ENCODE assay signal across 26 cellular contexts in the genomic region with DNA sequence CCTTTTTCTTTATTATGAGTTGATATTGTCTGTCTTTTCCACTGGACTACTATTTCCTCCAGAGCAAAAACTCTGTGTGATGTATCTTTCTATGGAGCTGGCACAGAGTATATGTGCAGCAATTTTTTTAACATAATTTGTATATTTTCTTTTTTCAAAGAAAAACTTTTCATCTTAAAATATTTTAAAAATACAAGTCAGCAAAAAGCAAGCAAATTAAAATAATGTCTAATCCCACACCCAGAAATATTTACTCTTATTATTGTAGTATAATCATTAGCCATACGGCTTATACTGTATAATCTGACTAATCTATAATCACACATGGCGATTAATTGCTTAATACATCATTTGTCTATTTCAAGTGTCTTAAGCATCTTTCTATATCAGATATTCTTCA. TPM values are rescaled to one million over a fixed set of nuclear protein-coding genes. Genes with fewer than 3 reads are reported as not detected.
DNase-seq lines count a peak whose midpoint lies in the region; ATAC-seq and TF ChIP-seq lines count a peak whose summit lies in the region.
"Had no signal": no experiment of that assay in that cellular context is flagged by ENCODE, and none has a peak within 500 bp of the region (broad histone marks: within the 10 kb centered on the region; RNA-seq: fewer than 3 reads in every experiment).

No MANE protein-coding gene starts in this region.

- POLR2A ChIA-PET in CD8-positive, alpha-beta T cell (lab: Charles Lee), result interaction anchor here (0.9 kb wide), 1 partner anchor 10 kb away, joined by 3 read pairs; no protein-coding TSS in a partner anchor

- H3K36me3 Mint-ChIP-seq in activated naive CD4-positive, alpha-beta T cell treated with anti-CD3 and anti-CD28 coated beads, Interleukin-2, amount 50 U/mL, for 24 hours, result no peaks in the 10 kb centered on the region
- peaks cover 4% of the 10 kb centered on the region for H3K36me3 Mint-ChIP-seq in CD8-positive, alpha-beta T cell
- H3K36me3 Mint-ChIP-seq in activated T-helper 1 cell treated with anti-CD3 and anti-CD28 coated beads, Interleukin-12 subunit alpha, Interleukin-12 subunit beta, Interleukin-2, Interleukin-4 antibody, amounts not matched to agents 30 ng/mL and 10 ng/mL and 1 ng/mL, durations not matched to agents 14 hours and 24 hours and 36 hours (ENCODE audit: low read depth), result peaks cover 5% of the 10 kb centered on the region
- no peaks in the 10 kb centered on the region for H3K36me3 Mint-ChIP-seq in nephron (ENCODE audit: low read depth)

- no peak for DNase-seq in activated naive CD4-positive, alpha-beta T cell (lab: John Stamatoyannopoulos, UW)
- no peak for DNase-seq in CD8-positive, alpha-beta T cell
- DNase-seq in activated T-helper 1 cell treated with anti-CD3 and anti-CD28 coated beads, Interleukin-12 subunit alpha, Interleukin-12 subunit beta, Interleukin-2, Interleukin-4 antibody, amounts not matched to agents 30 ng/mL and 10 ng/mL and 1 ng/mL, durations not matched to agents 14 hours and 24 hours and 36 hours (ENCODE audit: low spot score), result no peak
- no peak for DNase-seq in germinal center (ENCODE audit: low spot score)
- no peak for DNase-seq in NCI-H1417 treated with DMSO at 0.1 percent for 48 hours (lab: John Stamatoyannopoulos, UW)
- DNase-seq: 8988T, AML-193, COR-L47, DMS 273 treated with DMSO at 0.1 percent for 48 hours, DMS79 treated with DMSO at 0.1 percent for 48 hours, GM23248, H9, HFFc6, KBM-7, NCI-H1092 treated with DMSO at 0.1 percent for 48 hours, NCI-H1694, NCI-H2081 treated with DMSO at 0.1 percent for 48 hours, NCI-H510A, PC-9, SHP77 treated with DMSO at 0.1 percent for 48 hours, SK-N-SH had no signal

- H3K4me1 Mint-ChIP-seq in activated naive CD4-positive, alpha-beta T cell treated with anti-CD3 and anti-CD28 coated beads, Interleukin-2, amount 50 U/mL, for 24 hours, result peaks cover 34% of the 10 kb centered on the region
- peaks cover 31% of the 10 kb centered on the region for H3K4me1 Mint-ChIP-seq in CD8-positive, alpha-beta T cell (ENCODE audit: low read depth)
- peaks cover 45% of the 10 kb centered on the region for H3K4me1 Mint-ChIP-seq in activated T-helper 1 cell treated with anti-CD3 and anti-CD28 coated beads, Interleukin-12 subunit alpha, Interleukin-12 subunit beta, Interleukin-2, Interleukin-4 antibody, amounts not matched to agents 30 ng/mL and 10 ng/mL and 1 ng/mL, durations not matched to agents 14 hours and 24 hours and 36 hours (ENCODE audit: low read depth)
- peaks cover 38% of the 10 kb centered on the region for H3K4me1 Mint-ChIP-seq in nephron

- H3K27ac Mint-ChIP-seq in activated naive CD4-positive, alpha-beta T cell treated with anti-CD3 and anti-CD28 coated beads, Interleukin-2, amount 50 U/mL, for 24 hours, result peak overlapping the region; percentile 55
- H3K27ac Mint-ChIP-seq in CD8-positive, alpha-beta T cell, result no peak overlapping the region
- H3K27ac Mint-ChIP-seq in activated T-helper 1 cell treated with anti-CD3 and anti-CD28 coated beads, Interleukin-12 subunit alpha, Interleukin-12 subunit beta, Interleukin-2, Interleukin-4 antibody, amounts not matched to agents 30 ng/mL and 10 ng/mL and 1 ng/mL, durations not matched to agents 14 hours and 24 hours and 36 hours, result no peak overlapping the region
- H3K27ac Mint-ChIP-seq in nephron, result peak overlapping the region in 1 of 3 experiments; percentile 36
- H3K27ac Mint-ChIP-seq: CD14-positive monocyte, H9, HFFc6 had no signal

- CTCF ChIA-PET in CD8-positive, alpha-beta T cell (lab: Charles Lee), result no interaction called here

- TF ChIP-seq CTCF in CD8-positive, alpha-beta T cell (IDR thresholded peaks at IDR 0.05), result no peak
- no peak for TF ChIP-seq CTCF in nephron (IDR thresholded peaks at IDR 0.05; ENCODE audit: unreplicated experiment in 3 of 3)

- H3K9me3 ChIP-seq in CD8-positive, alpha-beta T cell (ENCODE audit: low read length), result no peaks in the 10 kb centered on the region
- H3K9me3 ChIP-seq: SK-N-SH had no signal

- peak overlapping the region; percentile 33 for H3K4me3 Mint-ChIP-seq in activated naive CD4-positive, alpha-beta T cell treated with anti-CD3 and anti-CD28 coated beads, Interleukin-2, amount 50 U/mL, for 24 hours
- peak overlapping the region; percentile 48 for H3K4me3 Mint-ChIP-seq in CD8-positive, alpha-beta T cell
- H3K4me3 Mint-ChIP-seq in activated T-helper 1 cell treated with anti-CD3 and anti-CD28 coated beads, Interleukin-12 subunit alpha, Interleukin-12 subunit beta, Interleukin-2, Interleukin-4 antibody, amounts not matched to agents 30 ng/mL and 10 ng/mL and 1 ng/mL, durations not matched to agents 14 hours and 24 hours and 36 hours, result peak overlapping the region; percentile 2
- peak overlapping the region; percentile 61 to 82 (median 69) for H3K4me3 Mint-ChIP-seq in nephron
- H3K4me3 Mint-ChIP-seq: CD14-positive monocyte, HFFc6 had no signal

- H3K27ac ChIP-seq in CD8-positive, alpha-beta T cell (ENCODE audit: low read depth, low read length), result no peak overlapping the region
- H3K27ac ChIP-seq: GM23248, PC-9, RWPE1 had no signal

- no peaks in the 10 kb centered on the region for H3K4me1 ChIP-seq in CD8-positive, alpha-beta T cell (ENCODE audit: insufficient read depth, low read length)

- H3K4me3 ChIP-seq in CD8-positive, alpha-beta T cell (ENCODE audit: low read depth, low read length), result no peak overlapping the region
- H3K4me3 ChIP-seq: GM23248, PC-9 had no signal

- ATAC-seq in CD8-positive, alpha-beta T cell, result no peak
- ATAC-seq in GM21367 (IDR thresholded peaks at IDR 0.05; ENCODE audit: unreplicated experiment), result no peak

- H3K27me3 Mint-ChIP-seq in activated naive CD4-positive, alpha-beta T cell treated with anti-CD3 and anti-CD28 coated beads, Interleukin-2, amount 50 U/mL, for 24 hours, result peaks cover 6% of the 10 kb centered on the region
- peaks cover 6% of the 10 kb centered on the region for H3K27me3 Mint-ChIP-seq in CD8-positive, alpha-beta T cell (ENCODE audit: low read depth)
- H3K27me3 Mint-ChIP-seq in activated T-helper 1 cell treated with anti-CD3 and anti-CD28 coated beads, Interleukin-12 subunit alpha, Interleukin-12 subunit beta, Interleukin-2, Interleukin-4 antibody, amounts not matched to agents 30 ng/mL and 10 ng/mL and 1 ng/mL, durations not matched to agents 14 hours and 24 hours and 36 hours (ENCODE audit: insufficient read depth), result no peaks in the 10 kb centered on the region
- peaks cover 19% of the 10 kb centered on the region for H3K27me3 Mint-ChIP-seq in nephron (ENCODE audit: low read depth)

- no peaks in the 10 kb centered on the region for H3K27me3 ChIP-seq in CD8-positive, alpha-beta T cell (ENCODE audit: insufficient read depth, low read length)

- intact Hi-C loops in CD8-positive, alpha-beta T cell (cut with DNase I, micrococcal nuclease), result no loop called here
- intact Hi-C loops in activated T-helper 1 cell treated with anti-CD3 and anti-CD28 coated beads, Interleukin-12 subunit alpha, Interleukin-12 subunit beta, Interleukin-2, Interleukin-4 antibody, amounts not matched to agents 30 ng/mL and 10 ng/mL and 1 ng/mL, durations not matched to agents 14 hours and 24 hours and 36 hours (cut with micrococcal nuclease), result loop anchor here (10.0 kb wide), 1 partner anchor 1580 kb away; a partner anchor contains a TSS

- peaks cover 5% of the 10 kb centered on the region for H3K9me3 Mint-ChIP-seq in activated naive CD4-positive, alpha-beta T cell treated with anti-CD3 and anti-CD28 coated beads, Interleukin-2, amount 50 U/mL, for 24 hours
- H3K9me3 Mint-ChIP-seq in CD8-positive, alpha-beta T cell, result peaks cover 5% of the 10 kb centered on the region
- H3K9me3 Mint-ChIP-seq in activated T-helper 1 cell treated with anti-CD3 and anti-CD28 coated beads, Interleukin-12 subunit alpha, Interleukin-12 subunit beta, Interleukin-2, Interleukin-4 antibody, amounts not matched to agents 30 ng/mL and 10 ng/mL and 1 ng/mL, durations not matched to agents 14 hours and 24 hours and 36 hours, result no peaks in the 10 kb centered on the region
- H3K9me3 Mint-ChIP-seq in nephron, result peaks cover 3% of the 10 kb centered on the region

- H3K36me3 ChIP-seq in CD8-positive, alpha-beta T cell (ENCODE audit: insufficient read depth, low read length), result no peaks in the 10 kb centered on the region

RNA-seq across cellular contexts. Expression of a gene that starts 49.7 kb away (rescaled TPM):
- 10 to 100 TPM; 38.4 to 43.6 TPM for total RNA-seq in CD8-positive, alpha-beta T cell
- total RNA-seq in activated T-helper 1 cell treated with anti-CD3 and anti-CD28 coated beads, Interleukin-12 subunit alpha, Interleukin-12 subunit beta, Interleukin-2, Interleukin-4 antibody, amounts not matched to agents 30 ng/mL and 10 ng/mL and 1 ng/mL, durations not matched to agents 14 hours and 24 hours and 36 hours, result 45.3 and 51.8 TPM in 2 replicates

Comparison
In these comparisons a context has a peak if more than half of its experiments do, and no peak if none do; other contexts are left out.
1. H3K4me3 Mint-ChIP-seq: peak in every context shown above with its lines; median percentile 69 in nephron; 48 in CD8-positive, alpha-beta T cell; 33 in activated naive CD4-positive, alpha-beta T cell treated with anti-CD3 and anti-CD28 coated beads, Interleukin-2, amount 50 U/mL, for 24 hours; 2 in activated T-helper 1 cell treated with anti-CD3 and anti-CD28 coated beads, Interleukin-12 subunit alpha, Interleukin-12 subunit beta, Interleukin-2, Interleukin-4 antibody, amounts not matched to agents 30 ng/mL and 10 ng/mL and 1 ng/mL, durations not matched to agents 14 hours and 24 hours and 36 hours.